Comparison of ENCODE assay signal across 15 cellular contexts in genomic region chr16:86307518-86307903, GRCh38.
DNase-seq lines count a peak whose midpoint lies in the region; ATAC-seq and TF ChIP-seq lines count a peak whose summit lies in the region.
"Had no signal": no experiment of that assay in that cellular context is flagged by ENCODE, and none has a peak within 500 bp of the region (broad histone marks: within the 10 kb centered on the region; RNA-seq: fewer than 3 reads in every experiment).

No MANE protein-coding gene starts in this region.

- H3K79me2 ChIP-seq in fibroblast of lung (ENCODE audit: control insufficient read depth, insufficient read depth, low read length) = no peaks in the 10 kb centered on the region

- no peaks in the 10 kb centered on the region for H4K20me1 ChIP-seq in fibroblast of lung (ENCODE audit: control insufficient read depth, extremely low read depth, insufficient read depth, low read length)

- CTCF ChIA-PET in HEK293 (lab: Yijun Ruan, JAX) = no interaction called here

- H3K4me3 ChIP-seq in HEK293 (ENCODE audit: low read depth, low read length) = no peak overlapping the region
- no peak overlapping the region for H3K4me3 ChIP-seq in SJSA1
- no peak overlapping the region for H3K4me3 ChIP-seq in fibroblast of lung (replicated peaks in 1 of 4; ENCODE audit: control extremely low read depth in 1 of 4, insufficient read depth in 1 of 4, low read depth in 3 of 4, low read length in 4 of 4)
- no peak overlapping the region for H3K4me3 ChIP-seq in stomach smooth muscle (ENCODE audit: low read length in 2 of 2)
- H3K4me3 ChIP-seq: lung, tibial artery had no signal

- H3K27me3 ChIP-seq in SJSA1 (replicated peaks) (no peaks in the 10 kb centered on the region), fibroblast of lung (ENCODE audit: control insufficient read depth, insufficient read depth, low read length) (no peaks in the 10 kb centered on the region), stomach smooth muscle (ENCODE audit: control insufficient read depth in 1 of 2, insufficient read depth in 2 of 2, low read length in 2 of 2) (no peaks in the 10 kb centered on the region)

- TF ChIP-seq CTCF in HEK293 (tag by site-specific recombination; IDR thresholded peaks at IDR 0.05) (no peak), fibroblast of lung (conservative IDR thresholded peaks at IDR 0.05 in 1 of 2, IDR thresholded peaks at IDR 0.05 in 1 of 2; ENCODE audit: low read depth in 1 of 2, low read length in 2 of 2) (no peak)

- no peak overlapping the region for H2AFZ ChIP-seq in fibroblast of lung (ENCODE audit: low read length)

- POLR2A ChIA-PET in HEK293 (lab: Yijun Ruan, JAX) = no interaction called here

- no peaks in the 10 kb centered on the region for H3K36me3 ChIP-seq in HEK293 (ENCODE audit: control insufficient read depth in 2 of 2, insufficient read depth in 1 of 2, low read length in 2 of 2)
- H3K36me3 ChIP-seq in SJSA1 = no peaks in the 10 kb centered on the region
- H3K36me3 ChIP-seq in fibroblast of lung (ENCODE audit: control insufficient read depth, insufficient read depth, low read length) = no peaks in the 10 kb centered on the region
- no peaks in the 10 kb centered on the region for H3K36me3 ChIP-seq in stomach smooth muscle (ENCODE audit: control insufficient read depth in 2 of 2, insufficient read depth in 2 of 2, low read length in 2 of 2)
- H3K36me3 ChIP-seq: tibial artery had no signal

- H3K9ac ChIP-seq in fibroblast of lung (ENCODE audit: insufficient read depth, low read length) (no peak overlapping the region), stomach smooth muscle (ENCODE audit: low read length in 2 of 2) (no peak overlapping the region)

- no peak overlapping the region for H3K27ac ChIP-seq in HEK293 (ENCODE audit: extremely low read depth, low read depth, low read length)
- peak overlapping the region; percentile 69 for H3K27ac ChIP-seq in SJSA1
- peak overlapping the region; percentile 55 for H3K27ac ChIP-seq in fibroblast of lung (ENCODE audit: insufficient read depth, low read length)
- H3K27ac ChIP-seq in stomach smooth muscle (ENCODE audit: low read length) = peak overlapping the region; percentile 25
- H3K27ac ChIP-seq: tibial artery had no signal

- peak overlapping the region; percentile 26 for H3K4me2 ChIP-seq in fibroblast of lung (ENCODE audit: extremely low read depth, insufficient read depth, low read length)

- H3K4me1 ChIP-seq in HEK293 (ENCODE audit: control insufficient read depth, insufficient read depth, low read length) (no peaks in the 10 kb centered on the region), SJSA1 (replicated peaks) (peaks cover 35% of the 10 kb centered on the region), fibroblast of lung (ENCODE audit: control insufficient read depth, extremely low read depth, insufficient read depth, low read length) (peaks cover 22% of the 10 kb centered on the region), stomach smooth muscle (ENCODE audit: control insufficient read depth, insufficient read depth, low read length) (peaks cover 23% of the 10 kb centered on the region)
- H3K4me1 ChIP-seq: tibial artery had no signal

- DNase-seq in SJSA1 (ENCODE audit: low read depth in 1 of 2, low spot score in 2 of 2) (peak in 1 of 2 experiments; percentile 50), fibroblast of lung (ENCODE audit: low read depth in 2 of 2) (peak; percentile 69 to 90), activated gamma-delta T cell treated with Interleukin-2 at 50 U/mL for 16 hours (no peak), cerebellar cortex (ENCODE audit: low spot score) (no peak)
- DNase-seq: activated naive CD8-positive, alpha-beta T cell treated with anti-CD3 and anti-CD28 coated beads for 36 hours; CD8-positive, alpha-beta T cell; GDM1; NCI-H446; SW 1271; tibial artery had no signal

- H3K9me3 ChIP-seq in HEK293 (ENCODE audit: control insufficient read depth, insufficient read depth, low read depth, low read length) (no peaks in the 10 kb centered on the region), SJSA1 (replicated peaks) (no peaks in the 10 kb centered on the region), fibroblast of lung (ENCODE audit: control insufficient read depth, insufficient read depth, low read depth, low read length) (no peaks in the 10 kb centered on the region), stomach smooth muscle (ENCODE audit: control insufficient read depth in 2 of 2, low read length in 2 of 2) (no peaks in the 10 kb centered on the region)
- H3K9me3 ChIP-seq: tibial artery had no signal

- no peak for ATAC-seq in HG02973 (IDR thresholded peaks at IDR 0.05; ENCODE audit: unreplicated experiment)
- ATAC-seq: CD8-positive, alpha-beta T cell; natural killer cell treated with Interleukin-12 subunit alpha and Interleukin-12 subunit beta and Interleukin-15 and Interleukin-18, amount 100 ng/mL, for 72 hours had no signal

TF ChIP-seq in HEK293, 187 proteins besides CTCF, POLR2A, EP300 and RAD21:
- TF ChIP-seq HOXC10 (CRISPR knock-in tag; IDR thresholded peaks at IDR 0.05) = no peak
- TF ChIP-seq ZNF660 (tag by site-specific recombination; IDR thresholded peaks at IDR 0.05) = 0 out of 2 replicates have a peak, but pooled peaks have one; percentile 11

Comparison
In these comparisons a context has a peak if more than half of its experiments do, and no peak if none do; other contexts are left out.
1. DNase-seq: peak in fibroblast of lung (2 of 2); none in activated gamma-delta T cell treated with Interleukin-2 at 50 U/mL for 16 hours (single experiment) and cerebellar cortex (single experiment).